ENCODE assay signal across 1 cellular context in genomic region chr3:38138347-38139190, GRCh38.
TF ChIP-seq lines count a peak whose summit lies in the region.

Gene MYD88 (plus strand): TSS chr3:38138661. CDS start chr3:38138701, 40 bp downstream.

TF ChIP-seq in HEK293, 187 proteins besides CTCF, POLR2A, EP300 and RAD21 (continued from another document):
- TF ChIP-seq ZBTB11 (tag by site-specific recombination; conservative IDR thresholded peaks at IDR 0.05; ENCODE audit: low read depth), result 0 out of 2 replicates have a peak, but pooled peaks have one; percentile 25
- TF ChIP-seq ZEB2 (tag by site-specific recombination; IDR thresholded peaks at IDR 0.05), result 0 out of 2 replicates have a peak, but pooled peaks have one; percentile 35
- peak; percentile 89 for TF ChIP-seq ZFP69B (tag by site-specific recombination; IDR thresholded peaks at IDR 0.05)
- peak; percentile 36 for TF ChIP-seq ZBTB26 (tag by site-specific recombination; optimal IDR thresholded peaks at IDR 0.05)
- TF ChIP-seq ZNF335 (tag by site-specific recombination; conservative IDR thresholded peaks at IDR 0.05), result peak; percentile 95
- 0 out of 2 replicates have a peak, but pooled peaks have one; percentile 16 for TF ChIP-seq KLF8 (tag by site-specific recombination; IDR thresholded peaks at IDR 0.05)
- no peak for TF ChIP-seq KLF10 (tag by site-specific recombination; IDR thresholded peaks at IDR 0.05)
- no peak for TF ChIP-seq ZBTB7A (tag by site-specific recombination; IDR thresholded peaks at IDR 0.05; ENCODE audit: low read depth)
- no peak for TF ChIP-seq ZNF768 (tag by site-specific recombination; IDR thresholded peaks at IDR 0.05)
- 0 out of 2 replicates have a peak, but pooled peaks have one; percentile 24 for TF ChIP-seq HIC1 (tag by site-specific recombination; IDR thresholded peaks at IDR 0.05)
- TF ChIP-seq ZNF449 (tag by site-specific recombination; IDR thresholded peaks at IDR 0.05), result no peak
- no peak for TF ChIP-seq ZNF654 (tag by site-specific recombination; IDR thresholded peaks at IDR 0.05; ENCODE audit: low read depth)
- no peak for TF ChIP-seq ZNF221 (tag by site-specific recombination; IDR thresholded peaks at IDR 0.05; ENCODE audit: borderline replicate concordance)
- TF ChIP-seq ZNF558 (tag by site-specific recombination; IDR thresholded peaks at IDR 0.05), result no peak
- TF ChIP-seq HOXA7 (CRISPR knock-in tag; IDR thresholded peaks at IDR 0.05; ENCODE audit: borderline replicate concordance), result no peak
- TF ChIP-seq ZBTB48 (tag by site-specific recombination; IDR thresholded peaks at IDR 0.05), result 0 out of 2 replicates have a peak, but pooled peaks have one; percentile 7
- no peak for TF ChIP-seq ZNF664 (tag by site-specific recombination; IDR thresholded peaks at IDR 0.05)
- peak; percentile 72 for TF ChIP-seq EGR2 (tag by site-specific recombination; IDR thresholded peaks at IDR 0.05; ENCODE audit: low read depth)
- TF ChIP-seq ZFP3 (tag by site-specific recombination; IDR thresholded peaks at IDR 0.05; ENCODE audit: low read depth), result no peak
- TF ChIP-seq GLIS2 (tag by site-specific recombination; IDR thresholded peaks at IDR 0.05), result peak; percentile 93
- peak; percentile 33; the same call in 1 of the 2 replicates for TF ChIP-seq ZNF324 (tag by site-specific recombination; IDR thresholded peaks at IDR 0.05)
- no peak for TF ChIP-seq ZNF707 (tag by site-specific recombination; IDR thresholded peaks at IDR 0.05)
- peak; percentile 73 for TF ChIP-seq ZFHX2 (tag by site-specific recombination; conservative IDR thresholded peaks at IDR 0.05)
- peak; percentile 37; the same call in 1 of the 2 replicates for TF ChIP-seq PRDM1 (tag by site-specific recombination; IDR thresholded peaks at IDR 0.05)
- peak; percentile 47; the same call in 1 of the 2 replicates for TF ChIP-seq GLIS1 (tag by site-specific recombination; IDR thresholded peaks at IDR 0.05)
- TF ChIP-seq SP2 (tag by site-specific recombination; IDR thresholded peaks at IDR 0.05), result peak; percentile 73
- no peak for TF ChIP-seq ZNF658 (tag by site-specific recombination; IDR thresholded peaks at IDR 0.05)
- TF ChIP-seq ZBTB8A (tag by site-specific recombination; IDR thresholded peaks at IDR 0.05), result peak; percentile 9; the same call in 1 of the 2 replicates
- TF ChIP-seq ZSCAN23 (tag by site-specific recombination; IDR thresholded peaks at IDR 0.05), result no peak
- TF ChIP-seq PRDM4 (tag by site-specific recombination; IDR thresholded peaks at IDR 0.05), result no peak
- peak; percentile 69; the same call in 1 of the 2 replicates for TF ChIP-seq ZNF501 (tag by site-specific recombination; IDR thresholded peaks at IDR 0.05)
- peak; percentile 69; the same call in 1 of the 2 replicates for TF ChIP-seq ZBTB20 (tag by site-specific recombination; IDR thresholded peaks at IDR 0.05)
- peak; percentile 82 for TF ChIP-seq ZBTB17 (tag by site-specific recombination; IDR thresholded peaks at IDR 0.05)
